ENCODE assay signal across 10 cellular contexts in genomic region chr13:91349992-91350911, GRCh38. TPM values are rescaled to one million over a fixed set of nuclear protein-coding genes. Genes with fewer than 3 reads are reported as not detected.
A peak's percentile ranks its signal among the peaks of the same experiment; 100 is the strongest.
DNase-seq lines count a peak whose midpoint lies in the region; ATAC-seq and TF ChIP-seq lines count a peak whose summit lies in the region.
"Had no signal": no experiment of that assay in that cellular context is flagged by ENCODE, and none has a peak within 500 bp of the region (broad histone marks: within the 10 kb centered on the region; RNA-seq: fewer than 3 reads in every experiment).

No MANE protein-coding gene starts in this region.

- in situ Hi-C loops in astrocyte of the cerebellum (cut with HindIII; ENCODE audit: low sequenced_read_pairs): no loop called here

- CTCF ChIA-PET in Calu3 (lab: Charles Lee): no interaction called here

- H3K9me3 Mint-ChIP-seq in Calu3 (ENCODE audit: low read depth, unreplicated experiment) (no peaks in the 10 kb centered on the region), IgD-negative memory B cell (no peaks in the 10 kb centered on the region), mesothelial cell of epicardium (no peaks in the 10 kb centered on the region)

- TF ChIP-seq CTCF in Calu3 (IDR thresholded peaks at IDR 0.05; ENCODE audit: unreplicated experiment): no peak
- no peak for TF ChIP-seq CTCF in astrocyte of the cerebellum (IDR thresholded peaks at IDR 0.05; ENCODE audit: low read depth, low read length, missing control alignments)
- TF ChIP-seq CTCF in mesothelial cell of epicardium (IDR thresholded peaks at IDR 0.05; ENCODE audit: unreplicated experiment): no peak

- H3K27me3 Mint-ChIP-seq in Calu3 (ENCODE audit: unreplicated experiment) (no peaks in the 10 kb centered on the region), IgD-negative memory B cell (no peaks in the 10 kb centered on the region), mesothelial cell of epicardium (ENCODE audit: low read depth) (peaks cover 11% of the 10 kb centered on the region)

- intact Hi-C loops in Calu3 (cut with micrococcal nuclease; ENCODE audit: unreplicated experiment) (no loop called here), head of caudate nucleus (cut with DNase I) (no loop called here)

- H3K4me3 Mint-ChIP-seq in Calu3 (ENCODE audit: low read depth, unreplicated experiment) (peak overlapping the region; percentile 63), IgD-negative memory B cell (peak overlapping the region; percentile 10 to 97 (median 65)), mesothelial cell of epicardium (peak overlapping the region; percentile 95)

- DNase-seq in Calu3 (no peak), astrocyte of the cerebellum (ENCODE audit: low read depth) (no peak), mesothelial cell of epicardium (ENCODE audit: low spot score in 2 of 2, unreplicated experiment in 2 of 2) (no peak), head of caudate nucleus (no peak), globus pallidus (ENCODE audit: low spot score) (no peak), SKM-1 treated with dmso at 0.1 percent for 144 hours (lab: John Stamatoyannopoulos, UW; ENCODE audit: unreplicated experiment) (no peak)
- DNase-seq: ovary, testis had no signal

- H3K4me1 Mint-ChIP-seq in Calu3 (ENCODE audit: low read depth, unreplicated experiment) (no peaks in the 10 kb centered on the region), IgD-negative memory B cell (peaks cover 26 to 32% (median 30%) of the 10 kb centered on the region in 3 donors), mesothelial cell of epicardium (peaks cover 49% of the 10 kb centered on the region)

- peaks cover 50% of the 10 kb centered on the region for H3K36me3 Mint-ChIP-seq in Calu3 (ENCODE audit: insufficient read depth, unreplicated experiment)
- peaks cover 2% of the 10 kb centered on the region for H3K36me3 Mint-ChIP-seq in IgD-negative memory B cell
- peaks cover 29% of the 10 kb centered on the region for H3K36me3 Mint-ChIP-seq in mesothelial cell of epicardium

- BruUV-seq in Calu3 (replicated peaks; lab: Mats Ljungman, UMichigan): TSS peak; percentile 58

- ATAC-seq in GM21529 (IDR thresholded peaks at IDR 0.05; ENCODE audit: unreplicated experiment): no peak

- no peak overlapping the region for H3K27ac Mint-ChIP-seq in Calu3 (ENCODE audit: unreplicated experiment)
- peak overlapping the region; percentile 67 to 99 (median 69) for H3K27ac Mint-ChIP-seq in IgD-negative memory B cell
- peak overlapping the region; percentile 91 for H3K27ac Mint-ChIP-seq in mesothelial cell of epicardium

- peak overlapping the region; percentile 60 for H3K4me3 ChIP-seq in astrocyte of the cerebellum (ENCODE audit: low read depth, low read length)

RNA-seq across cellular contexts. Expression of gene MIR17HG, which starts 2.8 kb away (rescaled TPM):
- 3.4 and 4.1 TPM in 2 replicates for total RNA-seq in Calu3 (2022)
- 0.16 TPM for polyA plus RNA-seq in IgD-negative memory B cell
- total RNA-seq in mesothelial cell of epicardium: 15.1 to 16.5 TPM (median 16.3 TPM) in 3 replicates

RNA-seq across cellular contexts. Expression of gene GPC5, which starts 48.2 kb away (rescaled TPM):
- total RNA-seq in Calu3 (2022) (not detected in 2 replicates), mesothelial cell of epicardium (2.4 to 2.7 TPM (median 2.5 TPM) in 3 replicates)
- polyA plus RNA-seq in IgD-negative memory B cell: 0.24 TPM
